ENCODE assay signal across 8 cellular contexts in genomic region chr12:121888478-121889266, GRCh38. TPM values are rescaled to one million over a fixed set of nuclear protein-coding genes. Genes with fewer than 3 reads are reported as not detected.
A peak's percentile ranks its signal among the peaks of the same experiment; 100 is the strongest.
DNase-seq lines count a peak whose midpoint lies in the region; ATAC-seq lines count a peak whose summit lies in the region.

TSS of gene PSMD9 (plus strand) at chr12:121888790. CDS start at chr12:121888857, 67 bp downstream.

- H3K27ac ChIP-seq in HUES48 (ENCODE audit: low read depth, low read length) (peak within 1 kb of the TSS; percentile 96), mesendoderm (ENCODE audit: low read depth, low read length) (peak within 1 kb of the TSS; percentile 94)

- H3K56ac ChIP-seq in mesendoderm (ENCODE audit: low read length), result peak within 1 kb of the TSS; percentile 97

- peak; percentile 97 for DNase-seq in D341Med (ENCODE audit: low spot score)
- peak; percentile 96 for DNase-seq in NT2/D1 (ENCODE audit: low read depth, low spot score)
- DNase-seq in activated CD8-positive, alpha-beta memory T cell treated with anti-CD3 and anti-CD28 coated beads, Interleukin-2, amount 10 ng/mL, durations not matched to agents 7 days and 5 days, result peak; percentile 99
- peak; percentile 98 for DNase-seq in mesendoderm
- DNase-seq in stimulated activated CD8-positive, alpha-beta memory T cell treated with anti-CD3 and anti-CD28 coated beads, Interleukin-15, amount 100 ng/mL, for 1 hour (ENCODE audit: low read depth), result peak; percentile 98

- peak within 1 kb of the TSS; percentile 74 for H3K23ac ChIP-seq in mesendoderm (ENCODE audit: low read length)

- H2AK5ac ChIP-seq in mesendoderm (ENCODE audit: low read length), result no peak within 1 kb of the TSS

- peaks cover 7% of the 10 kb centered on the region for H3K36me3 Mint-ChIP-seq in activated CD8-positive, alpha-beta memory T cell treated with anti-CD3 and anti-CD28 coated beads, Interleukin-2, amount 10 ng/mL, durations not matched to agents 7 days and 5 days

- WGBS in mesendoderm (ENCODE audit: extremely low coverage, insufficient coverage, low lambda C conversion rate), result no CpG with 5 or more reads among the region's 67 CpGs

- H2BK120ac ChIP-seq in mesendoderm (ENCODE audit: low read depth, low read length), result no peak within 1 kb of the TSS

- H3K9me3 Mint-ChIP-seq in activated CD8-positive, alpha-beta memory T cell treated with anti-CD3 and anti-CD28 coated beads, Interleukin-2, amount 10 ng/mL, durations not matched to agents 7 days and 5 days (ENCODE audit: low read depth), result no peaks in the 10 kb centered on the region

- H3K27me3 Mint-ChIP-seq in activated CD8-positive, alpha-beta memory T cell treated with anti-CD3 and anti-CD28 coated beads, Interleukin-2, amount 10 ng/mL, durations not matched to agents 7 days and 5 days, result peaks cover 2% of the 10 kb centered on the region

- peaks cover 14% of the 10 kb centered on the region for H3K4me1 ChIP-seq in HUES48 (ENCODE audit: control insufficient read depth, insufficient read depth, low read length)
- no peaks in the 10 kb centered on the region for H3K4me1 ChIP-seq in NT2/D1 (ENCODE audit: insufficient read depth, insufficient read length)
- H3K4me1 ChIP-seq in endocrine pancreas (ENCODE audit: control insufficient read depth, insufficient read depth, low read length), result peaks cover 8% of the 10 kb centered on the region
- peaks cover 2% of the 10 kb centered on the region for H3K4me1 ChIP-seq in mesendoderm (ENCODE audit: control insufficient read depth, low read depth, low read length)

- H3K27me3 ChIP-seq in HUES48 (ENCODE audit: control insufficient read depth, insufficient read depth, low read length) (peaks cover 8% of the 10 kb centered on the region), NT2/D1 (ENCODE audit: insufficient read depth, insufficient read length) (no peaks in the 10 kb centered on the region), endocrine pancreas (ENCODE audit: control insufficient read depth, insufficient read depth, low read length) (no peaks in the 10 kb centered on the region), mesendoderm (ENCODE audit: insufficient read depth, low read length, poor library complexity) (no peaks in the 10 kb centered on the region)

- peak within 1 kb of the TSS; percentile 85 for H3K9ac ChIP-seq in HUES48 (ENCODE audit: low read depth, low read length)
- peak within 1 kb of the TSS; percentile 96 for H3K9ac ChIP-seq in NT2/D1 (ENCODE audit: insufficient read length, low read depth)
- peak within 1 kb of the TSS; percentile 80 for H3K9ac ChIP-seq in endocrine pancreas (ENCODE audit: control insufficient read depth, insufficient read depth, low read length)
- peak within 1 kb of the TSS; percentile 93 for H3K9ac ChIP-seq in mesendoderm (ENCODE audit: low read length)

- H3K4ac ChIP-seq in mesendoderm (ENCODE audit: low read depth, low read length), result peak within 1 kb of the TSS; percentile 66

- peak within 1 kb of the TSS; percentile 42 for H2BK5ac ChIP-seq in mesendoderm (ENCODE audit: low read length)

- H4K5ac ChIP-seq in mesendoderm (ENCODE audit: low read length), result peak within 1 kb of the TSS; percentile 89

- ATAC-seq in GM21390 (IDR thresholded peaks at IDR 0.05; ENCODE audit: unreplicated experiment), result peak; percentile 88
- peak; percentile 94 for ATAC-seq in activated CD8-positive, alpha-beta memory T cell treated with anti-CD3 and anti-CD28 coated beads, Interleukin-2, amount 10 ng/mL, durations not matched to agents 7 days and 5 days

- H3K9me3 ChIP-seq in HUES48 (ENCODE audit: control insufficient read depth, insufficient read depth, low read length) (no peaks in the 10 kb centered on the region), NT2/D1 (ENCODE audit: insufficient read depth, low read length) (no peaks in the 10 kb centered on the region), endocrine pancreas (ENCODE audit: control insufficient read depth, low read length) (no peaks in the 10 kb centered on the region)

- H3K4me1 Mint-ChIP-seq in activated CD8-positive, alpha-beta memory T cell treated with anti-CD3 and anti-CD28 coated beads, Interleukin-2, amount 10 ng/mL, durations not matched to agents 7 days and 5 days, result peaks cover 40% of the 10 kb centered on the region

- peak within 1 kb of the TSS; percentile 99 for H4K8ac ChIP-seq in mesendoderm (ENCODE audit: low read depth, low read length)

- H3K79me2 ChIP-seq in mesendoderm (ENCODE audit: control insufficient read depth, insufficient read depth, low read length), result peaks cover 9% of the 10 kb centered on the region

- H3K4me3 ChIP-seq in HUES48 (ENCODE audit: low read depth, low read length), result peak within 1 kb of the TSS; percentile 79
- H3K4me3 ChIP-seq in NT2/D1 (ENCODE audit: insufficient read length, low read depth), result peak within 1 kb of the TSS; percentile 79
- H3K4me3 ChIP-seq in endocrine pancreas (ENCODE audit: control insufficient read depth, insufficient read depth, low read length), result peak within 1 kb of the TSS; percentile 90
- peak within 1 kb of the TSS; percentile 76 for H3K4me3 ChIP-seq in mesendoderm (ENCODE audit: low read length)

- peak within 1 kb of the TSS; percentile 71 for H3K4me2 ChIP-seq in mesendoderm (ENCODE audit: low read length)

- CTCF ChIA-PET in activated CD8-positive, alpha-beta memory T cell treated with anti-CD3 and anti-CD28 coated beads, Interleukin-2, amount 10 ng/mL, durations not matched to agents 7 days and 5 days (lab: Charles Lee), result interaction anchor here (0.9 to 8.9 kb wide), 23 partner anchors 9 to 1802 kb away, joined by 3 to 130 read pairs (median 5); partner anchors contain the start of genes CFAP251, RHOF, SETD1B and TMEM120B

- H3K27ac Mint-ChIP-seq in activated CD8-positive, alpha-beta memory T cell treated with anti-CD3 and anti-CD28 coated beads, Interleukin-2, amount 10 ng/mL, durations not matched to agents 7 days and 5 days, result peak within 1 kb of the TSS; percentile 98

- peak within 1 kb of the TSS; percentile 98 for H3K4me3 Mint-ChIP-seq in activated CD8-positive, alpha-beta memory T cell treated with anti-CD3 and anti-CD28 coated beads, Interleukin-2, amount 10 ng/mL, durations not matched to agents 7 days and 5 days

- H3K18ac ChIP-seq in mesendoderm (ENCODE audit: low read length), result peak within 1 kb of the TSS; percentile 21

- H3K36me3 ChIP-seq in HUES48 (ENCODE audit: control insufficient read depth, insufficient read depth, low read length) (no peaks in the 10 kb centered on the region), NT2/D1 (ENCODE audit: insufficient read depth, insufficient read length, low read length) (peaks cover 26% of the 10 kb centered on the region), endocrine pancreas (ENCODE audit: control insufficient read depth, insufficient read depth, low read length) (no peaks in the 10 kb centered on the region), mesendoderm (ENCODE audit: control insufficient read depth, insufficient read depth, low read length) (no peaks in the 10 kb centered on the region)

- H2BK15ac ChIP-seq in mesendoderm (replicated peaks; ENCODE audit: low read depth), result no peak within 1 kb of the TSS

- peaks cover 7% of the 10 kb centered on the region for H3K79me1 ChIP-seq in mesendoderm (ENCODE audit: low read length)

RNA-seq across cellular contexts. Expression of gene PSMD9, which starts in this region (rescaled TPM):
- total RNA-seq in activated CD8-positive, alpha-beta memory T cell treated with anti-CD3 and anti-CD28 coated beads, Interleukin-2, amount 10 ng/mL, durations not matched to agents 7 days and 5 days, result 10 to 100 TPM; 61.9 to 63.5 TPM
- 34.3 TPM for polyA plus RNA-seq in mesendoderm (2013, experiment 1 of 2)
- polyA plus RNA-seq in mesendoderm (2013, experiment 2 of 2), result 32.3 TPM

Comparison
In these comparisons a context has a peak if more than half of its experiments do, and no peak if none do; other contexts are left out.
1. Peak in every context shown above with its lines: DNase-seq, ATAC-seq, H3K4me3 ChIP-seq and H3K27ac ChIP-seq.